In genomic region chr1:99934801-99935200, GRCh38 we compare ENCODE assay signal across 8 cellular contexts.
"Had no signal": no experiment of that assay in that cellular context is flagged by ENCODE, and none has a peak within 500 bp of the region (broad histone marks: within the 10 kb centered on the region; RNA-seq: fewer than 3 reads in every experiment).

No MANE protein-coding gene starts in this region.

- H3K4me3 Mint-ChIP-seq: IgD-negative memory B cell had no signal

- ATAC-seq: HepG2, K562 had no signal

- H3K4me3 ChIP-seq: K562 had no signal

- FAIRE-seq: HepG2, HTR-8/SVneo, K562 had no signal

- H3K27ac ChIP-seq: HL-60 had no signal

- H3K4me1 Mint-ChIP-seq: IgD-negative memory B cell had no signal

- H3K27me3 Mint-ChIP-seq: IgD-negative memory B cell had no signal

- H3K27ac Mint-ChIP-seq: IgD-negative memory B cell had no signal

- DNase-seq: IMR-90, KBM-7, KG1 had no signal
